ENCODE assay signal across 9 cellular contexts in the genomic region with DNA sequence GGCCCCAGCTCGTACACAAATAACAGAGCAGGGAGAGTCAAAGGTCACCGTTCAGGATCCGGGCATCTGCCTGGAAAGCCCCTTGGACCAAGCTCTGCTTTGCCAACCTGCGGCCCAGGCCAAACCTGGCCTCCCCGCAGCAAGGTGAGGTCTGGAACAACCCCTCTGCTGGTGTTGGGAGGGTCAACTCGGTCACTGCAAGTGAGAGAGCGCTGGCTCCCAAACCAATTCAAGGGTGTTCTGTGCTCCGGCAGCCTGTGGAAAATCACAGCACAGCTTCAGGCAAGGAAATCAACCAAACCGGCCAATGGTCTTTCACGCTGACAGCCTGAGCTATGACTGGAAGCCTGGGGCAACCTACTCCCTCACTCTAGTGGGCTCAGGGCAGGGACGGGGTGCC.
DNase-seq lines count a peak whose midpoint lies in the region; ATAC-seq, FAIRE-seq and TF ChIP-seq lines count a peak whose summit lies in the region.
"Had no signal": no experiment of that assay in that cellular context is flagged by ENCODE, and none has a peak within 500 bp of the region (broad histone marks: within the 10 kb centered on the region; RNA-seq: fewer than 3 reads in every experiment).

No MANE protein-coding gene starts in this region.

- no peak for TF ChIP-seq CTCF in activated CD8-positive, alpha-beta T cell treated with anti-CD3 and anti-CD28 coated beads for 36 hours (IDR thresholded peaks at IDR 0.05)
- TF ChIP-seq CTCF in endothelial cell of umbilical vein (IDR thresholded peaks at IDR 0.05; ENCODE audit: extremely low read depth in 1 of 2, insufficient read depth in 1 of 2, low read depth in 1 of 2, low read length in 2 of 2) (no peak), nephron (IDR thresholded peaks at IDR 0.05; ENCODE audit: unreplicated experiment in 3 of 3) (no peak), upper lobe of left lung (IDR thresholded peaks at IDR 0.05) (no peak)

- no peaks in the 10 kb centered on the region for H3K9me1 ChIP-seq in endothelial cell of umbilical vein (replicated peaks; ENCODE audit: control insufficient read depth, extremely low read depth, insufficient read depth, low read length)

- H3K9ac ChIP-seq in endothelial cell of umbilical vein (replicated peaks; ENCODE audit: extremely low read depth, insufficient read depth, low read length), result peak overlapping the region; percentile 49

- H3K27me3 Mint-ChIP-seq in activated CD8-positive, alpha-beta T cell treated with anti-CD3 and anti-CD28 coated beads for 36 hours, result no peaks in the 10 kb centered on the region
- no peaks in the 10 kb centered on the region for H3K27me3 Mint-ChIP-seq in activated CD8-positive, alpha-beta T cell treated with anti-CD3 and anti-CD28 coated beads, Interleukin-2, amount 10 ng/mL, durations not matched to agents 7 days and 5 days (ENCODE audit: low read depth)
- no peaks in the 10 kb centered on the region for H3K27me3 Mint-ChIP-seq in nephron (ENCODE audit: low read depth)

- POLR2A ChIA-PET in activated CD8-positive, alpha-beta T cell treated with anti-CD3 and anti-CD28 coated beads for 36 hours (lab: Charles Lee), result interaction anchor here (2.2 to 44.1 kb wide), 2 partner anchors 12 to 44 kb away, joined by 6 to 1125 read pairs; partner anchors contain the start of gene MYH9
- POLR2A ChIA-PET in activated CD8-positive, alpha-beta T cell treated with anti-CD3 and anti-CD28 coated beads, Interleukin-2, amount 10 ng/mL, durations not matched to agents 7 days and 5 days (lab: Charles Lee), result interaction anchor here (0.9 to 1.0 kb wide), 2 partner anchors 9 to 85 kb away, joined by 3 read pairs; no protein-coding TSS in a partner anchor
- POLR2A ChIA-PET in endothelial cell of umbilical vein (lab: Charles Lee), result interaction anchor here (1.0 kb wide), 1 partner anchor 11 kb away, joined by 5 read pairs; no protein-coding TSS in a partner anchor

- FAIRE-seq in endothelial cell of umbilical vein (lab: Jason Lieb, UNC) (no peak), HTR-8/SVneo (lab: Jason Lieb, UNC) (no peak)

- no peak overlapping the region for H3K4me3 ChIP-seq in endothelial cell of umbilical vein (replicated peaks in 1 of 3; ENCODE audit: insufficient read depth in 1 of 3, low read depth in 1 of 3, low read length in 3 of 3)
- no peak overlapping the region for H3K4me3 ChIP-seq in upper lobe of left lung

- H3K9me3 ChIP-seq in endothelial cell of umbilical vein (replicated peaks; ENCODE audit: control insufficient read depth, insufficient read depth, low read length), result no peaks in the 10 kb centered on the region
- no peaks in the 10 kb centered on the region for H3K9me3 ChIP-seq in upper lobe of left lung

- ATAC-seq in activated CD8-positive, alpha-beta T cell treated with anti-CD3 and anti-CD28 coated beads for 36 hours, result no peak
- ATAC-seq in activated CD8-positive, alpha-beta T cell treated with anti-CD3 and anti-CD28 coated beads, Interleukin-2, amount 10 ng/mL, durations not matched to agents 7 days and 5 days, result no peak
- no peak for ATAC-seq in upper lobe of left lung (ENCODE audit: low FRiP score in 2 of 2)
- ATAC-seq in HG02970 (IDR thresholded peaks at IDR 0.05; ENCODE audit: low FRiP score, unreplicated experiment), result no peak

- CTCF ChIA-PET in activated CD8-positive, alpha-beta T cell treated with anti-CD3 and anti-CD28 coated beads for 36 hours (lab: Charles Lee), result interaction anchor here (1.0 to 7.8 kb wide), 3 partner anchors 23 to 145 kb away, joined by 3 to 55 read pairs (median 4); no protein-coding TSS in a partner anchor
- CTCF ChIA-PET in activated CD8-positive, alpha-beta T cell treated with anti-CD3 and anti-CD28 coated beads, Interleukin-2, amount 10 ng/mL, durations not matched to agents 7 days and 5 days (lab: Charles Lee), result interaction anchor here (1.3 to 2.1 kb wide), 3 partner anchors 10 to 23 kb away, joined by 4 to 9 read pairs (median 5); no protein-coding TSS in a partner anchor
- CTCF ChIA-PET in endothelial cell of umbilical vein (lab: Charles Lee), result interaction anchor here (1.1 to 5.3 kb wide), 4 partner anchors 8 to 162 kb away, joined by 3 to 33 read pairs (median 7); no protein-coding TSS in a partner anchor

- H3K27me3 ChIP-seq in endothelial cell of umbilical vein (ENCODE audit: control insufficient read depth in 2 of 2, insufficient read depth in 2 of 2, low read length in 2 of 2) (no peaks in the 10 kb centered on the region), upper lobe of left lung (no peaks in the 10 kb centered on the region)

- no TSS peak for BruUV-seq in endothelial cell of umbilical vein (replicated peaks; lab: Mats Ljungman, UMichigan)

- peaks cover 82% of the 10 kb centered on the region for H3K36me3 Mint-ChIP-seq in activated CD8-positive, alpha-beta T cell treated with anti-CD3 and anti-CD28 coated beads for 36 hours (ENCODE audit: low read depth)
- peaks cover 84% of the 10 kb centered on the region for H3K36me3 Mint-ChIP-seq in activated CD8-positive, alpha-beta T cell treated with anti-CD3 and anti-CD28 coated beads, Interleukin-2, amount 10 ng/mL, durations not matched to agents 7 days and 5 days (ENCODE audit: low read depth)
- H3K36me3 Mint-ChIP-seq in nephron (ENCODE audit: low read depth), result peaks cover 56% of the 10 kb centered on the region

- H3K27ac Mint-ChIP-seq in activated CD8-positive, alpha-beta T cell treated with anti-CD3 and anti-CD28 coated beads for 36 hours, result peak overlapping the region; percentile 44
- no peak overlapping the region for H3K27ac Mint-ChIP-seq in activated CD8-positive, alpha-beta T cell treated with anti-CD3 and anti-CD28 coated beads, Interleukin-2, amount 10 ng/mL, durations not matched to agents 7 days and 5 days
- H3K27ac Mint-ChIP-seq in nephron, result peak overlapping the region; percentile 45 to 92 (median 86)

- H3K9me3 Mint-ChIP-seq in activated CD8-positive, alpha-beta T cell treated with anti-CD3 and anti-CD28 coated beads for 36 hours, result no peaks in the 10 kb centered on the region
- H3K9me3 Mint-ChIP-seq in activated CD8-positive, alpha-beta T cell treated with anti-CD3 and anti-CD28 coated beads, Interleukin-2, amount 10 ng/mL, durations not matched to agents 7 days and 5 days (ENCODE audit: insufficient read depth), result no peaks in the 10 kb centered on the region
- H3K9me3 Mint-ChIP-seq in nephron, result no peaks in the 10 kb centered on the region
- H3K9me3 Mint-ChIP-seq: activated T-helper 1 cell treated with anti-CD3 and anti-CD28 coated beads, Interleukin-12 subunit alpha, Interleukin-12 subunit beta, Interleukin-2, Interleukin-4 antibody, amounts not matched to agents 30 ng/mL and 10 ng/mL and 1 ng/mL, durations not matched to agents 14 hours and 24 hours and 36 hours had no signal

- dilution Hi-C loops in endothelial cell of umbilical vein (cut with MboI; ENCODE audit: extremely low pct_ligation_motif_present, low sequenced_read_pairs), result no loop called here

- H3K79me2 ChIP-seq in endothelial cell of umbilical vein (ENCODE audit: control insufficient read depth, insufficient read depth, low read length), result peaks cover 96% of the 10 kb centered on the region

- H2AFZ ChIP-seq in endothelial cell of umbilical vein (ENCODE audit: low read depth, low read length), result no peak overlapping the region

- peak overlapping the region; percentile 72 for H3K27ac ChIP-seq in endothelial cell of umbilical vein (ENCODE audit: insufficient read depth, low read depth, low read length)
- H3K27ac ChIP-seq in upper lobe of left lung, result peak overlapping the region; percentile 88 to 93 (median 90)

- H3K4me1 Mint-ChIP-seq in activated CD8-positive, alpha-beta T cell treated with anti-CD3 and anti-CD28 coated beads for 36 hours (ENCODE audit: low read depth), result peaks cover 31% of the 10 kb centered on the region
- H3K4me1 Mint-ChIP-seq in activated CD8-positive, alpha-beta T cell treated with anti-CD3 and anti-CD28 coated beads, Interleukin-2, amount 10 ng/mL, durations not matched to agents 7 days and 5 days (ENCODE audit: low read depth), result peaks cover 39% of the 10 kb centered on the region
- H3K4me1 Mint-ChIP-seq in nephron, result peaks cover 44% of the 10 kb centered on the region

- no peak for TF ChIP-seq EP300 in upper lobe of left lung (IDR thresholded peaks at IDR 0.05)

- peaks cover 67% of the 10 kb centered on the region for H3K4me1 ChIP-seq in endothelial cell of umbilical vein (ENCODE audit: control insufficient read depth, extremely low read depth, insufficient read depth, low read length)
- peaks cover 67 to 90% (median 85%) of the 10 kb centered on the region in 4 donors for H3K4me1 ChIP-seq in upper lobe of left lung

- H4K20me1 ChIP-seq in endothelial cell of umbilical vein (replicated peaks; ENCODE audit: control insufficient read depth, extremely low read depth, insufficient read depth, low read length), result no peaks in the 10 kb centered on the region

- intact Hi-C loops in activated CD8-positive, alpha-beta T cell treated with anti-CD3 and anti-CD28 coated beads for 36 hours (cut with micrococcal nuclease), result no loop called here
- intact Hi-C loops in endothelial cell of umbilical vein (cut with micrococcal nuclease), result no loop called here

- H3K4me2 ChIP-seq in endothelial cell of umbilical vein (ENCODE audit: insufficient read depth, low read length), result no peak overlapping the region

- TF ChIP-seq POLR2A in endothelial cell of umbilical vein (IDR thresholded peaks at IDR 0.05; ENCODE audit: low read depth, low read length) (no peak), upper lobe of left lung (IDR thresholded peaks at IDR 0.05) (no peak)

- WGBS in upper lobe of left lung, 2 donors, result 74 to 79% methylated on average over 6 to 11 of the region's 11 CpGs

- H3K4me3 Mint-ChIP-seq in activated CD8-positive, alpha-beta T cell treated with anti-CD3 and anti-CD28 coated beads for 36 hours, result no peak overlapping the region
- H3K4me3 Mint-ChIP-seq in activated CD8-positive, alpha-beta T cell treated with anti-CD3 and anti-CD28 coated beads, Interleukin-2, amount 10 ng/mL, durations not matched to agents 7 days and 5 days, result no peak overlapping the region
- H3K4me3 Mint-ChIP-seq in nephron, result no peak overlapping the region
- H3K4me3 Mint-ChIP-seq: activated T-helper 1 cell treated with anti-CD3 and anti-CD28 coated beads, Interleukin-12 subunit alpha, Interleukin-12 subunit beta, Interleukin-2, Interleukin-4 antibody, amounts not matched to agents 30 ng/mL and 10 ng/mL and 1 ng/mL, durations not matched to agents 14 hours and 24 hours and 36 hours had no signal

- no peak for DNase-seq in activated CD8-positive, alpha-beta T cell treated with anti-CD3 and anti-CD28 coated beads for 36 hours
- no peak for DNase-seq in activated CD8-positive, alpha-beta T cell treated with anti-CD3 and anti-CD28 coated beads, Interleukin-2, amount 10 ng/mL, durations not matched to agents 7 days and 5 days
- DNase-seq in endothelial cell of umbilical vein (ENCODE audit: low read depth, low spot score) (no peak), upper lobe of left lung (no peak), HTR-8/SVneo (ENCODE audit: insufficient read length, low spot score) (no peak)
- DNase-seq in stimulated activated naive CD4-positive, alpha-beta T cell treated with Interleukin-2 at 50 U/mL for 16 hours (lab: John Stamatoyannopoulos, UW), result no peak

- H3K36me3 ChIP-seq in endothelial cell of umbilical vein (ENCODE audit: control insufficient read depth in 2 of 2, extremely low read depth in 1 of 2, insufficient read depth in 2 of 2, low read length in 2 of 2) (peaks cover 64 to 73% of the 10 kb centered on the region in 2 experiments), upper lobe of left lung (peaks cover 48 to 89% (median 72%) of the 10 kb centered on the region in 4 donors)
